8 cellular contexts compared by ENCODE assay signal in the genomic region with DNA sequence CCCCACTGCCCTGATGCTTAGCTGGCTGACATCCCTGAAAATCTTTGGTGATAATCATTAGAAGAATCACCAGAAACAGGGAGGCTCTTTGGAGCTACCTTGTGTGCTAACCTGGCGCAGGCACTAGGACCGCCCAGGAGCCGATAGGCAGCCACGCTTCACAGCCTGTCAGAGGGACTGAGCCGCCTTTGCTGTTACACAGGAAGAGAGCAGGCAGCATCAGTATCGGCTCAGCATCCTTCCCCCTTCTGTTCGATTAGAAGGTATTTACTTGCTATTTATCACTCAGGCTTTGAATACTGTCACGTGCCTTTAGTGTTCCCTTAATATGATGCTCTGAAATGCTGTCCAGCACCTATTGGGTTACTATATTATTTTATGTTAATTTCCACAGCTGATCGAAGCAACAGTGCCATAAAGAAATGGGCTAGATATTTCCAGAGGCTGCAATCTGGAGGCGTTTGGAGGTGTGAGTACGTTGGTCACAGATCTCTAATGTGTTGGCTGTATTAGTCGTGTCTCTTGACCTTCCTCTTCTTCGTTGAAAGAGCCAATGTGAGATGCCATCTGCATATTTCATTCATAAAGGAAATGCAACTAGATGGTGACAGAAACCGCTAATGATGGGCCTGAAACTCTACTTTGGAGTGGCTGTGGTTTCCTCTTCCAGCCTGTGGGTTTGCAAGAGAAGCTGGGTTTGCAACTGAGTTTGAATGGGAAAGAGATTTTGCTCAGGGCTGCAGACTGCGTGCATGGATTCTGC.
A peak's percentile ranks its signal among the peaks of the same experiment; 100 is the strongest.
DNase-seq lines count a peak whose midpoint lies in the region; ATAC-seq and TF ChIP-seq lines count a peak whose summit lies in the region.

No MANE protein-coding gene starts in this region.

- peak overlapping the region; percentile 11 for H3K4me3 ChIP-seq in astrocyte of the cerebellum (ENCODE audit: low read depth, low read length)
- H3K4me3 ChIP-seq in naive thymus-derived CD4-positive, alpha-beta T cell (ENCODE audit: low read length): peak overlapping the region; percentile 61

- in situ Hi-C loops in astrocyte of the cerebellum (cut with HindIII; ENCODE audit: low sequenced_read_pairs): no loop called here

- CTCF ChIA-PET in naive thymus-derived CD4-positive, alpha-beta T cell (lab: Charles Lee): no interaction called here

- no peaks in the 10 kb centered on the region for H3K9me3 ChIP-seq in naive thymus-derived CD4-positive, alpha-beta T cell (ENCODE audit: control insufficient read depth in 2 of 3, low read length in 3 of 3)

- POLR2A ChIA-PET in naive thymus-derived CD4-positive, alpha-beta T cell (lab: Charles Lee): no interaction called here

- no peak for TF ChIP-seq CTCF in astrocyte of the cerebellum (IDR thresholded peaks at IDR 0.05; ENCODE audit: low read depth, low read length, missing control alignments)

- ATAC-seq in Right ventricle myocardium superior (ENCODE audit: poor library complexity): no peak
- ATAC-seq in left cardiac atrium: no peak
- peak; percentile 75 for ATAC-seq in HG03039 (IDR thresholded peaks at IDR 0.05; ENCODE audit: unreplicated experiment)
- ATAC-seq in naive thymus-derived CD4-positive, alpha-beta T cell: peak; percentile 92

- H3K36me3 ChIP-seq in naive thymus-derived CD4-positive, alpha-beta T cell (ENCODE audit: control insufficient read depth in 2 of 3, insufficient read depth in 3 of 3, low read length in 3 of 3): no peaks in the 10 kb centered on the region

- peaks cover 0 to 9% (median 0%) of the 10 kb centered on the region in 5 donors for H3K36me3 Mint-ChIP-seq in naive thymus-derived CD4-positive, alpha-beta T cell

- H3K4me3 Mint-ChIP-seq in naive thymus-derived CD4-positive, alpha-beta T cell: peak overlapping the region; percentile 38 to 90 (median 76)

- intact Hi-C loops in Right ventricle myocardium superior (cut with DNase I) (no loop called here), left cardiac atrium (cut with DNase I) (no loop called here)
- intact Hi-C loops in naive thymus-derived CD4-positive, alpha-beta T cell (cut with micrococcal nuclease): loop anchor here (1.0 to 10.0 kb wide), 4 partner anchors 39 to 869 kb away; a partner anchor contains a TSS

- peaks cover 15 to 22% of the 10 kb centered on the region in 2 donors for H3K4me1 ChIP-seq in naive thymus-derived CD4-positive, alpha-beta T cell (ENCODE audit: control insufficient read depth in 2 of 2, insufficient read depth in 2 of 2, low read length in 2 of 2)

- H3K27me3 ChIP-seq in naive thymus-derived CD4-positive, alpha-beta T cell (ENCODE audit: control insufficient read depth in 2 of 2, insufficient read depth in 2 of 2, low read length in 2 of 2): no peaks in the 10 kb centered on the region

- H3K9me3 Mint-ChIP-seq in naive thymus-derived CD4-positive, alpha-beta T cell: peaks cover 0 to 2% (median 0%) of the 10 kb centered on the region in 11 donors

- H3K27ac Mint-ChIP-seq in naive thymus-derived CD4-positive, alpha-beta T cell: peak overlapping the region in 6 of 9 donors; percentile 3 to 76 (median 26)

- H3K27me3 Mint-ChIP-seq in naive thymus-derived CD4-positive, alpha-beta T cell: peaks cover 0 to 37% (median 8%) of the 10 kb centered on the region in 5 donors

- DNase-seq in Right ventricle myocardium superior: peak; percentile 43
- DNase-seq in left cardiac atrium: no peak
- DNase-seq in SK-N-DZ (ENCODE audit: low spot score): peak; percentile 58
- no peak for DNase-seq in astrocyte of the cerebellum (ENCODE audit: low read depth)
- peak in 8 of 9 donors; percentile 9 to 46 (median 34) for DNase-seq in naive thymus-derived CD4-positive, alpha-beta T cell
- DNase-seq in COLO829 (ENCODE audit: low spot score): no peak
- DNase-seq in NCI-H2171 (lab: John Stamatoyannopoulos, UW): no peak

- H3K4me1 Mint-ChIP-seq in naive thymus-derived CD4-positive, alpha-beta T cell: peaks cover 23 to 54% (median 44%) of the 10 kb centered on the region in 7 donors

- H3K27ac ChIP-seq in naive thymus-derived CD4-positive, alpha-beta T cell (ENCODE audit: low read depth, low read length): no peak overlapping the region

Comparison
In these comparisons a context has a peak if more than half of its experiments do, and no peak if none do; other contexts are left out.
1. DNase-seq: peak in Right ventricle myocardium superior (single experiment), SK-N-DZ (single experiment) and naive thymus-derived CD4-positive, alpha-beta T cell (8 of 9); none in left cardiac atrium (single experiment), astrocyte of the cerebellum (single experiment), COLO829 (single experiment) and NCI-H2171 (single experiment).
2. ATAC-seq: peak in HG03039 (single experiment) and naive thymus-derived CD4-positive, alpha-beta T cell (single experiment); none in Right ventricle myocardium superior (single experiment) and left cardiac atrium (0 of 2).
3. intact Hi-C loops: an anchor here in naive thymus-derived CD4-positive, alpha-beta T cell (1.0 to 10.0 kb wide); none called in Right ventricle myocardium superior and left cardiac atrium.